In genomic region chr12:80282761-80283160, GRCh38 we compare ENCODE assay signal across 10 cellular contexts.
"Had no signal": no experiment of that assay in that cellular context is flagged by ENCODE, and none has a peak within 500 bp of the region (broad histone marks: within the 10 kb centered on the region; RNA-seq: fewer than 3 reads in every experiment).

No MANE protein-coding gene starts in this region.

- H3K27me3 ChIP-seq: right atrium auricular region, testis, upper lobe of left lung had no signal

- H3K4me3 ChIP-seq: right atrium auricular region, testis, upper lobe of left lung had no signal

- H3K9me3 Mint-ChIP-seq: activated naive CD8-positive, alpha-beta T cell treated with anti-CD3 and anti-CD28 coated beads, Interleukin-2, amount 50 U/mL, for 24 hours had no signal

- H3K4me1 Mint-ChIP-seq: activated naive CD8-positive, alpha-beta T cell treated with anti-CD3 and anti-CD28 coated beads, Interleukin-2, amount 50 U/mL, for 24 hours; activated T-helper 17 cell treated with anti-CD3 and anti-CD28 coated beads, Interleukin-2, amount 50 U/mL, for 72 hours; stimulated activated naive CD8-positive, alpha-beta T cell treated with anti-CD3 and anti-CD28 coated beads, Interleukin-15, amount 100 ng/mL, for 72 hours had no signal

- H3K27ac ChIP-seq: right atrium auricular region, testis, upper lobe of left lung had no signal

- H3K27ac Mint-ChIP-seq: activated naive CD8-positive, alpha-beta T cell treated with anti-CD3 and anti-CD28 coated beads, Interleukin-2, amount 50 U/mL, for 24 hours; activated T-helper 17 cell treated with anti-CD3 and anti-CD28 coated beads, Interleukin-2, amount 50 U/mL, for 72 hours; progenitor cell of endocrine pancreas; stimulated activated naive CD8-positive, alpha-beta T cell treated with anti-CD3 and anti-CD28 coated beads, Interleukin-15, amount 100 ng/mL, for 72 hours had no signal

- DNase-seq: activated CD4-positive, alpha-beta T cell treated with anti-CD3 and anti-CD28 coated beads, Interleukin-2, amount 50 U/mL, for 4 hours; activated CD4-positive, CD25-positive, alpha-beta regulatory T cell treated with anti-CD3 and anti-CD28 coated beads, Interleukin-2, amount 50 U/mL, for 72 hours; activated naive CD4-positive, alpha-beta T cell treated with Interleukin-2 at 50 U/mL for 16 hours; activated naive CD8-positive, alpha-beta T cell treated with anti-CD3 and anti-CD28 coated beads, Interleukin-2, amount 50 U/mL, for 24 hours; stimulated activated naive CD8-positive, alpha-beta T cell treated with anti-CD3 and anti-CD28 coated beads, Interleukin-15, amount 100 ng/mL, for 72 hours; testis; upper lobe of left lung had no signal

- H3K27me3 Mint-ChIP-seq: activated naive CD8-positive, alpha-beta T cell treated with anti-CD3 and anti-CD28 coated beads, Interleukin-2, amount 50 U/mL, for 24 hours; progenitor cell of endocrine pancreas had no signal

- H3K9me3 ChIP-seq: testis had no signal

- ATAC-seq: activated naive CD8-positive, alpha-beta T cell treated with anti-CD3 and anti-CD28 coated beads, Interleukin-2, amount 50 U/mL, for 24 hours; activated T-helper 17 cell treated with anti-CD3 and anti-CD28 coated beads, Interleukin-2, amount 50 U/mL, for 72 hours; stimulated activated naive CD8-positive, alpha-beta T cell treated with anti-CD3 and anti-CD28 coated beads, Interleukin-15, amount 100 ng/mL, for 72 hours had no signal

- H3K4me1 ChIP-seq: right atrium auricular region, testis, upper lobe of left lung had no signal

- H3K36me3 ChIP-seq: right atrium auricular region, upper lobe of left lung had no signal

- H3K4me3 Mint-ChIP-seq: activated naive CD8-positive, alpha-beta T cell treated with anti-CD3 and anti-CD28 coated beads, Interleukin-2, amount 50 U/mL, for 24 hours; activated T-helper 17 cell treated with anti-CD3 and anti-CD28 coated beads, Interleukin-2, amount 50 U/mL, for 72 hours; stimulated activated naive CD8-positive, alpha-beta T cell treated with anti-CD3 and anti-CD28 coated beads, Interleukin-15, amount 100 ng/mL, for 72 hours had no signal
